ENCODE assay signal across 1 cellular context in the genomic region with DNA sequence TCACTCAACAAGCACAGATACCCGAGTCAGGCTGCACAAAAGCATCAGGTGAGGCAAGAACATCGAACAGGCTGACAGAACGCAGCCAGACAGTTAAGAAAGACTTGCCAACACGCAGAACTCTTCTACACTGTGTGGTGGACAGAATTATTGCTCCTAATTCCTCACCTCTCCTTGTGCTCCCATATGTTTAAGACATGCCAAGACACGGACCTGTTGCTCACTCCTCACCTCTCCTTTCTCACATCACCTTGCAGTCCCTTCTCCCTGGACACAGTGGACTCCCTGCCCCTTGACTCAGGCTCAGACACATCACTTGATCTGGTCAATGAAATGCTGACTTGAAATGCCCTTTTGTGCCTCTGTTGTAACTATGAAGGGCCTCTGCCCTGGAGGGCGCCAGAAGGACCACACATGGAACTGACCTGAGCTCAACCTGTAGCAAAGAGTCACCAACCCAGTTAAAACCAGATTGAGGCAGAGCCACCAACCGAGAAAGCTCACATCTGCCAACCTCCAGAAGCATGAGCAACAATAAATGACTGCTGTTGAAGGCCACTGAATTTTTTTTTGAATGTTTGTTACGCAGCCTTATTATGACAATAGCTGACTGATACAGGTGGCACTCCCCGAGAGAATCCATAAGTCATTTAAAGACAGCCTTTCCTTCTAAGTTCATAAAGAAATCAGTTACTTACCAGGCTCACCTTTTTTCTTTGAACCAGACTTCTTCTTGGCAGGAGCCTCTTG.
TF ChIP-seq lines count a peak whose summit lies in the region.

No MANE protein-coding gene starts in this region.

TF ChIP-seq in GM23338, 12 proteins besides CTCF, POLR2A, EP300 and RAD21 (continued from another document):
- TF ChIP-seq EZH2 (IDR thresholded peaks at IDR 0.05; ENCODE audit: low read depth, unreplicated experiment) = no peak
- TF ChIP-seq ZNF114 (CRISPR knock-in tag; IDR thresholded peaks at IDR 0.05) = no peak
- TF ChIP-seq CREB1 (CRISPR knock-in tag; IDR thresholded peaks at IDR 0.05; ENCODE audit: low read depth) = no peak
- TF ChIP-seq, protein P1, sequence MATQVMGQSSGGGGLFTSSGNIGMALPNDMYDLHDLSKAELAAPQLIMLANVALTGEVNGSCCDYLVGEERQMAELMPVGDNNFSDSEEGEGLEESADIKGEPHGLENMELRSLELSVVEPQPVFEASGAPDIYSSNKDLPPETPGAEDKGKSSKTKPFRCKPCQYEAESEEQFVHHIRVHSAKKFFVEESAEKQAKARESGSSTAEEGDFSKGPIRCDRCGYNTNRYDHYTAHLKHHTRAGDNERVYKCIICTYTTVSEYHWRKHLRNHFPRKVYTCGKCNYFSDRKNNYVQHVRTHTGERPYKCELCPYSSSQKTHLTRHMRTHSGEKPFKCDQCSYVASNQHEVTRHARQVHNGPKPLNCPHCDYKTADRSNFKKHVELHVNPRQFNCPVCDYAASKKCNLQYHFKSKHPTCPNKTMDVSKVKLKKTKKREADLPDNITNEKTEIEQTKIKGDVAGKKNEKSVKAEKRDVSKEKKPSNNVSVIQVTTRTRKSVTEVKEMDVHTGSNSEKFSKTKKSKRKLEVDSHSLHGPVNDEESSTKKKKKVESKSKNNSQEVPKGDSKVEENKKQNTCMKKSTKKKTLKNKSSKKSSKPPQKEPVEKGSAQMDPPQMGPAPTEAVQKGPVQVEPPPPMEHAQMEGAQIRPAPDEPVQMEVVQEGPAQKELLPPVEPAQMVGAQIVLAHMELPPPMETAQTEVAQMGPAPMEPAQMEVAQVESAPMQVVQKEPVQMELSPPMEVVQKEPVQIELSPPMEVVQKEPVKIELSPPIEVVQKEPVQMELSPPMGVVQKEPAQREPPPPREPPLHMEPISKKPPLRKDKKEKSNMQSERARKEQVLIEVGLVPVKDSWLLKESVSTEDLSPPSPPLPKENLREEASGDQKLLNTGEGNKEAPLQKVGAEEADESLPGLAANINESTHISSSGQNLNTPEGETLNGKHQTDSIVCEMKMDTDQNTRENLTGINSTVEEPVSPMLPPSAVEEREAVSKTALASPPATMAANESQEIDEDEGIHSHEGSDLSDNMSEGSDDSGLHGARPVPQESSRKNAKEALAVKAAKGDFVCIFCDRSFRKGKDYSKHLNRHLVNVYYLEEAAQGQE (IDR thresholded peaks at IDR 0.05; ENCODE audit: unreplicated experiment) = no peak
- no peak for TF ChIP-seq NANOG (IDR thresholded peaks at IDR 0.05; ENCODE audit: borderline replicate concordance)
- no peak for TF ChIP-seq EZH2phosphoT487 (IDR thresholded peaks at IDR 0.05; ENCODE audit: unreplicated experiment)
- TF ChIP-seq, protein P2, sequence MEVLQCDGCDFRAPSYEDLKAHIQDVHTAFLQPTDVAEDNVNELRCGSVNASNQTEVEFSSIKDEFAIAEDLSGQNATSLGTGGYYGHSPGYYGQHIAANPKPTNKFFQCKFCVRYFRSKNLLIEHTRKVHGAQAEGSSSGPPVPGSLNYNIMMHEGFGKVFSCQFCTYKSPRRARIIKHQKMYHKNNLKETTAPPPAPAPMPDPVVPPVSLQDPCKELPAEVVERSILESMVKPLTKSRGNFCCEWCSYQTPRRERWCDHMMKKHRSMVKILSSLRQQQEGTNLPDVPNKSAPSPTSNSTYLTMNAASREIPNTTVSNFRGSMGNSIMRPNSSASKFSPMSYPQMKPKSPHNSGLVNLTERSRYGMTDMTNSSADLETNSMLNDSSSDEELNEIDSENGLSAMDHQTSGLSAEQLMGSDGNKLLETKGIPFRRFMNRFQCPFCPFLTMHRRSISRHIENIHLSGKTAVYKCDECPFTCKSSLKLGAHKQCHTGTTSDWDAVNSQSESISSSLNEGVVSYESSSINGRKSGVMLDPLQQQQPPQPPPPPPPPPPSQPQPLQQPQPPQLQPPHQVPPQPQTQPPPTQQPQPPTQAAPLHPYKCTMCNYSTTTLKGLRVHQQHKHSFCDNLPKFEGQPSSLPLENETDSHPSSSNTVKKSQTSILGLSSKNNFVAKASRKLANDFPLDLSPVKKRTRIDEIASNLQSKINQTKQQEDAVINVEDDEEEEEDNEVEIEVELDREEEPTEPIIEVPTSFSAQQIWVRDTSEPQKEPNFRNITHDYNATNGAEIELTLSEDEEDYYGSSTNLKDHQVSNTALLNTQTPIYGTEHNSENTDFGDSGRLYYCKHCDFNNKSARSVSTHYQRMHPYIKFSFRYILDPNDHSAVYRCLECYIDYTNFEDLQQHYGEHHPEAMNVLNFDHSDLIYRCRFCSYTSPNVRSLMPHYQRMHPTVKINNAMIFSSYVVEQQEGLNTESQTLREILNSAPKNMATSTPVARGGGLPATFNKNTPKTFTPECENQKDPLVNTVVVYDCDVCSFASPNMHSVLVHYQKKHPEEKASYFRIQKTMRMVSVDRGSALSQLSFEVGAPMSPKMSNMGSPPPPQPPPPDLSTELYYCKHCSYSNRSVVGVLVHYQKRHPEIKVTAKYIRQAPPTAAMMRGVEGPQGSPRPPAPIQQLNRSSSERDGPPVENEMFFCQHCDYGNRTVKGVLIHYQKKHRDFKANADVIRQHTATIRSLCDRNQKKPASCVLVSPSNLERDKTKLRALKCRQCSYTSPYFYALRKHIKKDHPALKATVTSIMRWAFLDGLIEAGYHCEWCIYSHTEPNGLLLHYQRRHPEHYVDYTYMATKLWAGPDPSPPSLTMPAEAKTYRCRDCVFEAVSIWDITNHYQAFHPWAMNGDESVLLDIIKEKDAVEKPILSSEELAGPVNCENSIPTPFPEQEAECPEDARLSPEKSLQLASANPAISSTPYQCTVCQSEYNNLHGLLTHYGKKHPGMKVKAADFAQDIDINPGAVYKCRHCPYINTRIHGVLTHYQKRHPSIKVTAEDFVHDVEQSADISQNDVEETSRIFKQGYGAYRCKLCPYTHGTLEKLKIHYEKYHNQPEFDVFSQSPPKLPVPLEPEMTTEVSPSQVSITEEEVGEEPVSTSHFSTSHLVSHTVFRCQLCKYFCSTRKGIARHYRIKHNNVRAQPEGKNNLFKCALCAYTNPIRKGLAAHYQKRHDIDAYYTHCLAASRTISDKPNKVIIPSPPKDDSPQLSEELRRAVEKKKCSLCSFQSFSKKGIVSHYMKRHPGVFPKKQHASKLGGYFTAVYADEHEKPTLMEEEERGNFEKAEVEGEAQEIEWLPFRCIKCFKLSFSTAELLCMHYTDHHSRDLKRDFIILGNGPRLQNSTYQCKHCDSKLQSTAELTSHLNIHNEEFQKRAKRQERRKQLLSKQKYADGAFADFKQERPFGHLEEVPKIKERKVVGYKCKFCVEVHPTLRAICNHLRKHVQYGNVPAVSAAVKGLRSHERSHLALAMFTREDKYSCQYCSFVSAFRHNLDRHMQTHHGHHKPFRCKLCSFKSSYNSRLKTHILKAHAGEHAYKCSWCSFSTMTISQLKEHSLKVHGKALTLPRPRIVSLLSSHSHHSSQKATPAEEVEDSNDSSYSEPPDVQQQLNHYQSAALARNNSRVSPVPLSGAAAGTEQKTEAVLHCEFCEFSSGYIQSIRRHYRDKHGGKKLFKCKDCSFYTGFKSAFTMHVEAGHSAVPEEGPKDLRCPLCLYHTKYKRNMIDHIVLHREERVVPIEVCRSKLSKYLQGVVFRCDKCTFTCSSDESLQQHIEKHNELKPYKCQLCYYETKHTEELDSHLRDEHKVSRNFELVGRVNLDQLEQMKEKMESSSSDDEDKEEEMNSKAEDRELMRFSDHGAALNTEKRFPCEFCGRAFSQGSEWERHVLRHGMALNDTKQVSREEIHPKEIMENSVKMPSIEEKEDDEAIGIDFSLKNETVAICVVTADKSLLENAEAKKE (CRISPR knock-in tag; IDR thresholded peaks at IDR 0.05) = no peak
- TF ChIP-seq POLR2AphosphoS5 (IDR thresholded peaks at IDR 0.05; ENCODE audit: low read depth) = no peak
